Comparison of ENCODE assay signal across 8 cellular contexts in the genomic region with DNA sequence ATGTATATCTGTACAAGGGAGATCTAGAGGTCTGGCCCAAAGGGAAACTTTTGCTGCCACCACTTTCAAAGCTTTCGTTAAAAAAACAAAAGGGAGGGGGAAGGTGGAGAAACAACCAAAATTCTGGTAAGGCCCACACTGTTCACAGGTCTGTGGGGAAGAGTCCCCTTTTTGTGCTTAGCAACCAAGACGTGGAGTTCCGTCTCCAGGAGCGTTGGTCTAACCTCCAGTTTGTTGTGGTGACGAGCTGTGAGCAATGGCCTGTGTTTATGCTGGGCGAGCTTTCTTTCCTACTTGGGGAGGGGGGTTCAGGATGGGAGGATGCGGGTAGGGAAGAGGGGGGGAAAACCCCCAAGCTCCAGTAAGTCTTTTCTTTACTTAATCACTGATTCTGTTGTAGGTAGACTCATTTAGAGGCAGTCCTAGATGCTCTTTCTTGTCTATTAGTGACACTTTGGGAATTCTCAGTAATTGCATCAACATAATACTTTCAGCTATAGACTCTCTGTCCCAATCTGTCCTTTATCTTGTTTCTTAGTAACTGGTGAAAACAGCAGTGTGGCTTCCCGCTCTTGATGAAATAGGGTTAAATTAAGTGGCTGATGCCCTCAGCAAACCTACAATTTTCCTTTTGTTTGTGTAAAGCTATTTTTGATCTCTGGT. TPM values are rescaled to one million over a fixed set of nuclear protein-coding genes. Genes with fewer than 3 reads are reported as not detected.
DNase-seq lines count a peak whose midpoint lies in the region; ATAC-seq and TF ChIP-seq lines count a peak whose summit lies in the region.

No MANE protein-coding gene starts in this region.

- peak; percentile 30 for ATAC-seq in GM21619 (IDR thresholded peaks at IDR 0.05; ENCODE audit: unreplicated experiment)
- peak; percentile 75 for ATAC-seq in stimulated activated effector memory CD8-positive, alpha-beta T cell treated with anti-CD3 and anti-CD28 coated beads, Interleukin-12 subunit alpha, Interleukin-12 subunit beta, amount 100 ng/mL, for 72 hours

- H3K4me3 Mint-ChIP-seq in stimulated activated effector memory CD8-positive, alpha-beta T cell treated with anti-CD3 and anti-CD28 coated beads, Interleukin-12 subunit alpha, Interleukin-12 subunit beta, amount 100 ng/mL, for 72 hours = peak overlapping the region; percentile 91

- peak overlapping the region; percentile 57 for H3K27ac ChIP-seq in DOHH2 (ENCODE audit: low read depth, low read length)
- peak overlapping the region; percentile 75 for H3K27ac ChIP-seq in Karpas-422 (ENCODE audit: low read length)
- H3K27ac ChIP-seq in coronary artery = peak overlapping the region; percentile 91 to 98

- H3K4me3 ChIP-seq in DOHH2 (ENCODE audit: low read length) (peak overlapping the region; percentile 96), Karpas-422 (ENCODE audit: low read length) (peak overlapping the region; percentile 91), coronary artery (peak overlapping the region; percentile 95), mononuclear cell (ENCODE audit: low read length) (peak overlapping the region; percentile 89)

- no peaks in the 10 kb centered on the region for H3K9me3 Mint-ChIP-seq in stimulated activated effector memory CD8-positive, alpha-beta T cell treated with anti-CD3 and anti-CD28 coated beads, Interleukin-12 subunit alpha, Interleukin-12 subunit beta, amount 100 ng/mL, for 72 hours

- peaks cover 11% of the 10 kb centered on the region for H3F3A ChIP-seq in DOHH2 (ENCODE audit: control insufficient read depth, insufficient read depth)

- no peak overlapping the region for H2AFZ ChIP-seq in Karpas-422 (ENCODE audit: low read length)

- H3K9me2 ChIP-seq in DOHH2 (replicated peaks; ENCODE audit: control insufficient read depth, low read length) (no peaks in the 10 kb centered on the region), Karpas-422 (replicated peaks; ENCODE audit: insufficient read depth, low read length) (no peaks in the 10 kb centered on the region)

- peaks cover 8% of the 10 kb centered on the region; the same call in 1 of the 2 replicates for H3K36me3 ChIP-seq in DOHH2 (ENCODE audit: control insufficient read depth, low read length)
- no peaks in the 10 kb centered on the region for H3K36me3 ChIP-seq in Karpas-422 (ENCODE audit: insufficient read depth, low read length)

- H3K79me2 ChIP-seq in DOHH2 (ENCODE audit: control insufficient read depth, low read length) (peaks cover 68% of the 10 kb centered on the region), Karpas-422 (ENCODE audit: low read length) (peaks cover 59% of the 10 kb centered on the region)

- DNase-seq in Karpas-422 (peak; percentile 81), coronary artery (ENCODE audit: low spot score) (peak; percentile 75), NCI-H510A treated with DMSO at 0.1 percent for 48 hours (lab: John Stamatoyannopoulos, UW) (no peak)
- peak; percentile 41 for DNase-seq in activated CD4-positive, alpha-beta T cell treated with anti-CD3 and anti-CD28 coated beads for 1 hour
- DNase-seq in stimulated activated effector memory CD8-positive, alpha-beta T cell treated with anti-CD3 and anti-CD28 coated beads, Interleukin-12 subunit alpha, Interleukin-12 subunit beta, amount 100 ng/mL, for 72 hours (ENCODE audit: low spot score in 2 of 2) = peak; percentile 27 to 83

- H3K4me1 ChIP-seq in DOHH2 (ENCODE audit: control insufficient read depth, low read length) (peaks cover 35% of the 10 kb centered on the region), Karpas-422 (ENCODE audit: low read length) (peaks cover 39% of the 10 kb centered on the region), mononuclear cell (ENCODE audit: insufficient read depth, low read length) (peaks cover 59% of the 10 kb centered on the region)

- peaks cover 12% of the 10 kb centered on the region; the same call in 1 of the 2 replicates for H4K20me1 ChIP-seq in DOHH2 (ENCODE audit: control insufficient read depth, insufficient read depth, low read depth, low read length)
- peaks cover 9% of the 10 kb centered on the region; the same call in 1 of the 2 replicates for H4K20me1 ChIP-seq in Karpas-422 (ENCODE audit: insufficient read depth, low read depth, low read length)

- H3K9me3 ChIP-seq in DOHH2 (ENCODE audit: control insufficient read depth, insufficient read depth, low read length) (no peaks in the 10 kb centered on the region), Karpas-422 (ENCODE audit: low read length) (no peaks in the 10 kb centered on the region), mononuclear cell (ENCODE audit: low read depth, low read length) (no peaks in the 10 kb centered on the region)

- H3K27ac Mint-ChIP-seq in stimulated activated effector memory CD8-positive, alpha-beta T cell treated with anti-CD3 and anti-CD28 coated beads, Interleukin-12 subunit alpha, Interleukin-12 subunit beta, amount 100 ng/mL, for 72 hours = peak overlapping the region; percentile 97

- no peak for TF ChIP-seq CTCF in DOHH2 (IDR thresholded peaks at IDR 0.05; ENCODE audit: low read depth, low read length, poor library complexity, severe bottlenecking)
- TF ChIP-seq CTCF in coronary artery (IDR thresholded peaks at IDR 0.05) = no peak

- H3K4me2 ChIP-seq in DOHH2 (ENCODE audit: low read length) (peak overlapping the region; percentile 93), Karpas-422 (ENCODE audit: low read depth, low read length, poor library complexity, severe bottlenecking) (peak overlapping the region; percentile 85)

- peak overlapping the region; percentile 76 for H3K9ac ChIP-seq in Karpas-422 (ENCODE audit: low read length)

- H3K27me3 ChIP-seq in DOHH2 (ENCODE audit: control insufficient read depth, low read length) (no peaks in the 10 kb centered on the region), Karpas-422 (ENCODE audit: low read length) (no peaks in the 10 kb centered on the region), mononuclear cell (ENCODE audit: insufficient read depth, low read length) (no peaks in the 10 kb centered on the region)

- H3K4me1 Mint-ChIP-seq in stimulated activated effector memory CD8-positive, alpha-beta T cell treated with anti-CD3 and anti-CD28 coated beads, Interleukin-12 subunit alpha, Interleukin-12 subunit beta, amount 100 ng/mL, for 72 hours = peaks cover 56% of the 10 kb centered on the region

- peaks cover 38% of the 10 kb centered on the region for H3K36me3 Mint-ChIP-seq in stimulated activated effector memory CD8-positive, alpha-beta T cell treated with anti-CD3 and anti-CD28 coated beads, Interleukin-12 subunit alpha, Interleukin-12 subunit beta, amount 100 ng/mL, for 72 hours

RNA-seq across cellular contexts. Expression of a gene that starts 1.5 kb away (rescaled TPM):
- 25.7 and 36.0 TPM in 2 replicates for total RNA-seq in Karpas-422 (2014; rRNA removed; shearing (Covaris generic); ENCODE audit: low replicate concordance)
- 99.5 TPM for total RNA-seq in mononuclear cell

RNA-seq across cellular contexts. Expression of a gene that starts 25.5 kb away (rescaled TPM):
- total RNA-seq in Karpas-422 (2014; rRNA removed; shearing (Covaris generic); ENCODE audit: low replicate concordance) = 7.6 and 11.3 TPM in 2 replicates
- 4.3 TPM for total RNA-seq in mononuclear cell

RNA-seq across cellular contexts. Expression of a gene that starts 26.0 kb away (rescaled TPM):
- total RNA-seq in Karpas-422 (2014; rRNA removed; shearing (Covaris generic); ENCODE audit: low replicate concordance) = 35.3 and 64.0 TPM in 2 replicates
- total RNA-seq in mononuclear cell = 22.4 TPM

RNA-seq across cellular contexts. Expression of a gene that starts 43.2 kb away (rescaled TPM):
- total RNA-seq in Karpas-422 (2014; rRNA removed; shearing (Covaris generic); ENCODE audit: low replicate concordance) = 0.48 and 1.0 TPM in 2 replicates
- total RNA-seq in mononuclear cell = 1.6 TPM

RNA-seq across cellular contexts. Expression of a gene that starts 48.6 kb away (rescaled TPM):
- total RNA-seq in Karpas-422 (2014; rRNA removed; shearing (Covaris generic); ENCODE audit: low replicate concordance) = 0.18 and 0.26 TPM in 2 replicates
- 4.1 TPM for total RNA-seq in mononuclear cell
